ENCODE assay signal across 26 cellular contexts in the genomic region with DNA sequence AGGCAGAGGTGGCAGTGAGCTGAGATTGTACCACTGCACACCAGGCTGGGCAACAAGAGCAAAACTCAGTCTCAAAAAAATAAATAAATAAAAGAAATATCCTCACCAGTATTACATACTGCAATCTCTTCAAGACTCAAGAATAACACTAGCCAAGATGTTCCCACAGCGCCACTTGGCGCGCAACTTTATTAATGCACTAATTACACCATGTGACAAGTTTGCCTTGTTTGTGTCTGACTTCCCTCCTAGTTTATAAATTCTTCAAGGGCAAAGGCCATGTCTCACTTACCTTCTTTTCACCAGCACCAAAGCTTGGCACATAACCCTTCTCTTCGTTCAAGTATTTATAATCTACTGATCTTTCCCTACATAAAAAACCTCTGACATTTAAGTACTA. TPM values are rescaled to one million over a fixed set of nuclear protein-coding genes. Genes with fewer than 3 reads are reported as not detected.
DNase-seq lines count a peak whose midpoint lies in the region; FAIRE-seq and TF ChIP-seq lines count a peak whose summit lies in the region.
"Had no signal": no experiment of that assay in that cellular context is flagged by ENCODE, and none has a peak within 500 bp of the region (broad histone marks: within the 10 kb centered on the region; RNA-seq: fewer than 3 reads in every experiment).

No MANE protein-coding gene starts in this region.

- DNase-seq in activated T-cell treated with anti-CD3 and anti-CD28 coated beads, Interleukin-2, amount 50 U/mL, for 24 hours, result no peak
- no peak for DNase-seq in activated T-cell treated with anti-CD3 and anti-CD28 coated beads for 4 hours
- DNase-seq in Peyer's patch, result peak in 2 of 3 donors; percentile 81 to 87
- peak; percentile 11 to 14 for DNase-seq in erythroblast (lab: John Stamatoyannopoulos, UW)
- DNase-seq in stimulated activated CD8-positive, alpha-beta memory T cell treated with anti-CD3 and anti-CD28 coated beads, Interleukin-4, amount 100 ng/mL, for 48 hours, result peak; percentile 22
- no peak for DNase-seq in KG1 (lab: John Stamatoyannopoulos, UW)
- DNase-seq in GM12891 (ENCODE audit: insufficient read length, low spot score), result no peak
- no peak for DNase-seq in effector CD8-positive, alpha-beta T cell (lab: John Stamatoyannopoulos, UW)
- DNase-seq: ACHN; activated CD4-positive, alpha-beta T cell treated with anti-CD3 and anti-CD28 coated beads for 4 hours; activated CD8-positive, alpha-beta memory T cell treated with anti-CD3 and anti-CD28 coated beads, Interleukin-2, amount 50 U/mL, for 48 hours; activated naive CD8-positive, alpha-beta T cell treated with anti-CD3 and anti-CD28 coated beads, Interleukin-2, amount 10 ng/mL, durations not matched to agents 7 days and 5 days; endodermal cell; heart left ventricle; MM.1S; NCI-H1694; NCI-H774; occipital lobe; OCI-M1; right cardiac atrium; Right ventricle myocardium superior; substantia nigra had no signal

- H3K9me3 ChIP-seq in Peyer's patch, result no peaks in the 10 kb centered on the region
- H3K9me3 ChIP-seq: body of pancreas, heart left ventricle had no signal

- peaks cover 62% of the 10 kb centered on the region for H3K4me1 Mint-ChIP-seq in activated T-cell treated with anti-CD3 and anti-CD28 coated beads, Interleukin-2, amount 50 U/mL, for 24 hours (ENCODE audit: low read depth)

- H3K27me3 Mint-ChIP-seq in activated T-cell treated with anti-CD3 and anti-CD28 coated beads, Interleukin-2, amount 50 U/mL, for 24 hours, result no peaks in the 10 kb centered on the region
- H3K27me3 Mint-ChIP-seq: activated naive CD8-positive, alpha-beta T cell treated with anti-CD3 and anti-CD28 coated beads, Interleukin-2, amount 10 ng/mL, durations not matched to agents 7 days and 5 days had no signal

- TF ChIP-seq CTCF in Peyer's patch (IDR thresholded peaks at IDR 0.05), result peak in 3 of 6 experiments; percentile 76 to 86 (median 78)

- TF ChIP-seq POLR2A in Peyer's patch (IDR thresholded peaks at IDR 0.05) (peak in 1 of 2 donors; percentile 37), erythroblast (IDR thresholded peaks at IDR 0.05; ENCODE audit: low read length) (no peak), GM12891 (IDR thresholded peaks at IDR 0.05; ENCODE audit: low read depth, low read length) (no peak)

- peaks cover 0 to 66% (median 0%) of the 10 kb centered on the region in 3 donors for H3K36me3 ChIP-seq in Peyer's patch

- no peak for FAIRE-seq in GM12891 (lab: Jason Lieb, UNC)
- FAIRE-seq: HepG2, TTC549 had no signal

- H3K4me3 ChIP-seq in Peyer's patch, result no peak overlapping the region
- H3K4me3 ChIP-seq: body of pancreas, heart left ventricle had no signal

- H3K36me3 Mint-ChIP-seq in activated T-cell treated with anti-CD3 and anti-CD28 coated beads, Interleukin-2, amount 50 U/mL, for 24 hours (ENCODE audit: low read depth), result peaks cover 83% of the 10 kb centered on the region

- H3K4me1 ChIP-seq in Peyer's patch, result peaks cover 0 to 36% (median 4%) of the 10 kb centered on the region in 4 donors

- H3K4me3 Mint-ChIP-seq in activated T-cell treated with anti-CD3 and anti-CD28 coated beads, Interleukin-2, amount 50 U/mL, for 24 hours, result no peak overlapping the region
- H3K4me3 Mint-ChIP-seq: activated naive CD8-positive, alpha-beta T cell treated with anti-CD3 and anti-CD28 coated beads, Interleukin-2, amount 10 ng/mL, durations not matched to agents 7 days and 5 days; endodermal cell had no signal

- H3K27ac ChIP-seq in Peyer's patch, result peak overlapping the region in 2 of 4 donors; percentile 45 to 68
- H3K27ac ChIP-seq: body of pancreas, C4-2B, heart left ventricle had no signal

- peak overlapping the region; percentile 83 for H3K27ac Mint-ChIP-seq in activated T-cell treated with anti-CD3 and anti-CD28 coated beads, Interleukin-2, amount 50 U/mL, for 24 hours
- H3K27ac Mint-ChIP-seq: activated naive CD8-positive, alpha-beta T cell treated with anti-CD3 and anti-CD28 coated beads, Interleukin-2, amount 10 ng/mL, durations not matched to agents 7 days and 5 days had no signal

- H3K9me3 Mint-ChIP-seq in activated T-cell treated with anti-CD3 and anti-CD28 coated beads, Interleukin-2, amount 50 U/mL, for 24 hours, result no peaks in the 10 kb centered on the region
- H3K9me3 Mint-ChIP-seq: activated naive CD8-positive, alpha-beta T cell treated with anti-CD3 and anti-CD28 coated beads, Interleukin-2, amount 10 ng/mL, durations not matched to agents 7 days and 5 days; endodermal cell had no signal

- H3K27me3 ChIP-seq in Peyer's patch, result no peaks in the 10 kb centered on the region
- H3K27me3 ChIP-seq: body of pancreas, heart left ventricle had no signal

TF ChIP-seq in GM12891, 5 proteins besides CTCF, POLR2A, EP300 and RAD21:
- TF ChIP-seq POU2F2 (IDR thresholded peaks at IDR 0.05; ENCODE audit: low read depth, low read length) (no peak), TAF1 (IDR thresholded peaks at IDR 0.05; ENCODE audit: low read depth, low read length) (no peak), POLR2AphosphoS5 (IDR thresholded peaks at IDR 0.05; ENCODE audit: low read depth, low read length) (no peak), PAX5 (IDR thresholded peaks at IDR 0.05; ENCODE audit: insufficient read depth, low read length, severe bottlenecking) (no peak), SPI1 (IDR thresholded peaks at IDR 0.05; ENCODE audit: low read depth, low read length) (no peak)
TF ChIP-seq in GM12891: peak in this region for 0.

RNA-seq across cellular contexts. Expression of a gene that starts 4.8 kb away (rescaled TPM):
- total RNA-seq in Peyer's patch, result 100 to 1,000 TPM in 3 of 4 donors, 10 to 100 TPM in 1; 89.4 to 155 (median 129) TPM
- polyA plus RNA-seq in GM12891 (2012; ENCODE audit: low read depth, missing spikeins), result 424 TPM

RNA-seq across cellular contexts. Expression of a gene that starts 53.9 kb away (rescaled TPM):
- total RNA-seq in Peyer's patch, result 100 to 1,000 TPM in 2 of 4 donors, 10 to 100 TPM in 2; 85.0 to 128 (median 104) TPM
- 92.3 TPM for polyA plus RNA-seq in GM12891 (2012; ENCODE audit: low read depth, missing spikeins)

RNA-seq across cellular contexts. Expression of a gene that starts 57.5 kb away (rescaled TPM):
- 10 to 100 TPM; 11.8 to 32.2 (median 22.0) TPM for total RNA-seq in Peyer's patch
- polyA plus RNA-seq in GM12891 (2012; ENCODE audit: low read depth, missing spikeins), result 55.8 TPM
- total RNA-seq: occipital lobe had no signal

Comparison
In these comparisons a context has a peak if more than half of its experiments do, and no peak if none do; other contexts are left out.
1. DNase-seq: peak in Peyer's patch (2 of 3), erythroblast (2 of 2) and stimulated activated CD8-positive, alpha-beta memory T cell treated with anti-CD3 and anti-CD28 coated beads, Interleukin-4, amount 100 ng/mL, for 48 hours (single experiment); none in activated T-cell treated with anti-CD3 and anti-CD28 coated beads, Interleukin-2, amount 50 U/mL, for 24 hours (single experiment), activated T-cell treated with anti-CD3 and anti-CD28 coated beads for 4 hours (single experiment), KG1 (single experiment), GM12891 (single experiment) and effector CD8-positive, alpha-beta T cell (single experiment).